24 cellular contexts compared by ENCODE assay signal in the genomic region with DNA sequence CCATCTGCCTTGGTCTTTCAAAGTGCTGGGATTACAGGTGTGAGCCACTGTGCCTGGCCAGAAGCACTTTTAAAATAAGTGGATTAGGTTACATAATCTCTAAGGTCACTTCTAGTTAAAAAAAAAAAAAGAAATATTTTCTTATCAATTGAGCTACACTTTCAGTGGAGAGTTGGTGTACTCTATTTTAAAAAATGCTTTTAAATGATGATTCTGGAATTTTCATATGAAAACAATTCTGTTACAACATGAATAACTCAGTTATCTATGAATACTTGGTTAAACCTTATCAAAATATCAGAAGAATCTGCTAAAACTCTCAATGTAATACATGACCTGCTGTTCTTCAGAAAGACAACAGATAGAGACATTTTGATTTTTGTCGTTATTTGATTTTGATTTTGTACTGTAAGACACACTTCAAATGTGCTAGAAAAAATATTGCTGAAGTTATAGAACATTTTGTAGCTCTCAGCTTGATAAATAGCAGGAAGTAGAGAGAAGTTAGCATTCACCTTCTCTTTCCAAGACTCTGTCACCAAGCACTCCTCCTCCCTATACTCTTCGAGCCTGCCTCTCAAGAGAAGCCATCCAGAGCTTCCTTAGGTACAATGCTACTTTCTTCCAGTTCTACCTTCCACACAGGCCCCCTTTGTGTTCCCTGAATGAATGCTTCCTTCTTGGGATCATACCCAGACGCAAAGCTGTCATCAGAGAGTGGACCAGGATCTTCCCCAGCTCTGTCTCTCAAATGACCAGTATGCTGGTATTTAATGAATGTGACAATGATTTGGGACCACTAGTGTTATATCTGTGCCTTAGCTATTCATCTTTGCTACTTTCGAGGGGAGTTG.
"Had no signal": no experiment of that assay in that cellular context is flagged by ENCODE, and none has a peak within 500 bp of the region (broad histone marks: within the 10 kb centered on the region; RNA-seq: fewer than 3 reads in every experiment).

No MANE protein-coding gene starts in this region.

- H3K27me3 ChIP-seq: ascending aorta, esophagus squamous epithelium, ovary, sigmoid colon, tibial nerve had no signal

- ATAC-seq: activated CD4-positive, alpha-beta T cell treated with anti-CD3 and anti-CD28 coated beads for 36 hours; activated CD8-positive, alpha-beta memory T cell treated with anti-CD3 and anti-CD28 coated beads, Interleukin-2, amount 10 ng/mL, durations not matched to agents 7 days and 5 days; activated CD8-positive, alpha-beta T cell treated with anti-CD3 and anti-CD28 coated beads, Interleukin-2, amount 10 ng/mL, durations not matched to agents 7 days and 5 days; left ventricle myocardium superior; psoas muscle; stimulated activated effector memory CD8-positive, alpha-beta T cell treated with anti-CD3 and anti-CD28 coated beads, Interleukin-12 subunit alpha, Interleukin-12 subunit beta, amount 100 ng/mL, for 72 hours; stimulated activated naive CD8-positive, alpha-beta T cell treated with anti-CD3 and anti-CD28 coated beads, Interleukin-15, amount 100 ng/mL, for 72 hours; T-cell had no signal

- H3K4me3 ChIP-seq: ascending aorta, esophagus squamous epithelium, ovary, psoas muscle, sigmoid colon, tibial nerve had no signal

- H3K9me3 ChIP-seq: ascending aorta, esophagus squamous epithelium, ovary, psoas muscle, sigmoid colon, tibial nerve had no signal

- DNase-seq: activated CD4-positive, alpha-beta T cell treated with anti-CD3 and anti-CD28 coated beads for 36 hours; activated CD4-positive, CD25-positive, alpha-beta regulatory T cell; activated CD8-positive, alpha-beta memory T cell treated with anti-CD3 and anti-CD28 coated beads, Interleukin-2, amount 10 ng/mL, durations not matched to agents 7 days and 5 days; activated CD8-positive, alpha-beta T cell treated with anti-CD3 and anti-CD28 coated beads, Interleukin-2, amount 10 ng/mL, durations not matched to agents 7 days and 5 days; activated naive CD4-positive, alpha-beta T cell; activated T-cell treated with anti-CD3 and anti-CD28 coated beads, Interleukin-2, amount 50 U/mL, for 48 hours; central memory CD4-positive, alpha-beta T cell; effector CD4-positive, alpha-beta T cell; esophagus squamous epithelium; foreskin melanocyte; left ventricle myocardium superior; mammary epithelial cell; naive B cell; ovary; psoas muscle; sigmoid colon; small intestine; stimulated activated CD4-positive, alpha-beta T cell treated with anti-CD3 and anti-CD28 coated beads, Interleukin-4, amount 100 ng/mL, for 24 hours; stimulated activated naive CD8-positive, alpha-beta T cell treated with anti-CD3 and anti-CD28 coated beads, Interleukin-15, amount 100 ng/mL, for 72 hours; T-cell had no signal

- H3K36me3 ChIP-seq: ascending aorta, esophagus squamous epithelium, ovary, sigmoid colon, tibial nerve had no signal

- H3K27ac ChIP-seq: ascending aorta, epithelial cell of prostate, esophagus squamous epithelium, psoas muscle, sigmoid colon had no signal

- H3K4me1 ChIP-seq: ascending aorta, esophagus squamous epithelium, psoas muscle, sigmoid colon had no signal
